ENCODE assay signal across 8 cellular contexts in genomic region chr17:83051423-83052240, GRCh38. TPM values are rescaled to one million over a fixed set of nuclear protein-coding genes. Genes with fewer than 3 reads are reported as not detected.
DNase-seq lines count a peak whose midpoint lies in the region; TF ChIP-seq lines count a peak whose summit lies in the region.

No MANE protein-coding gene starts in this region.

- peak overlapping the region; percentile 70 for H3K4me3 ChIP-seq in fibroblast of villous mesenchyme (ENCODE audit: low read depth, low read length)
- H3K4me3 ChIP-seq in stomach, result peak overlapping the region; percentile 70 to 83 (median 76)

- peaks cover 2% of the 10 kb centered on the region for H3K9me3 Mint-ChIP-seq in neural crest cell

- no peaks in the 10 kb centered on the region for H3K27me3 ChIP-seq in stomach

- no peak for TF ChIP-seq EP300 in stomach (IDR thresholded peaks at IDR 0.05)

- peaks cover 0 to 6% (median 2%) of the 10 kb centered on the region in 4 donors for H3K36me3 ChIP-seq in stomach

- TF ChIP-seq CTCF in fibroblast of villous mesenchyme (IDR thresholded peaks at IDR 0.05; ENCODE audit: insufficient read depth, low read depth, low read length) (no peak), neural crest cell (conservative IDR thresholded peaks at IDR 0.05) (no peak), stomach (IDR thresholded peaks at IDR 0.05) (peak in 1 of 7 experiments; percentile 8)

- peak overlapping the region; percentile 75 for H3K27ac Mint-ChIP-seq in neural crest cell (ENCODE audit: unreplicated experiment)

- H3K4me1 Mint-ChIP-seq in neural crest cell, result peaks cover 5% of the 10 kb centered on the region

- no peaks in the 10 kb centered on the region for H3K9me3 ChIP-seq in stomach

- 0 to 2% (median 1%) methylated on average over 32 to 93 of the region's 93 CpGs for WGBS in stomach, 5 donors

- DNase-seq in EL, result peak; percentile 98
- DNase-seq in H4 (ENCODE audit: low spot score), result peak; percentile 95
- peak; percentile 97 for DNase-seq in LoVo (ENCODE audit: low spot score)
- peak; percentile 99 for DNase-seq in activated gamma-delta T cell (lab: John Stamatoyannopoulos, UW)
- peak; percentile 97 for DNase-seq in fibroblast of villous mesenchyme (ENCODE audit: low read depth)
- DNase-seq in neural crest cell (ENCODE audit: low read depth, low spot score), result peak; percentile 93
- DNase-seq in stomach, result peak; percentile 97

- TF ChIP-seq POLR2A in Raji (IDR thresholded peaks at IDR 0.05; ENCODE audit: insufficient read depth, low read depth, low read length) (peak; percentile 97), stomach (IDR thresholded peaks at IDR 0.05) (peak in 1 of 4 donors; percentile 86)

- peaks cover 19 to 56% (median 41%) of the 10 kb centered on the region in 4 donors for H3K4me1 ChIP-seq in stomach

- H3K4me3 Mint-ChIP-seq in neural crest cell, result peak overlapping the region; percentile 79

- no peaks in the 10 kb centered on the region for H3K27me3 Mint-ChIP-seq in neural crest cell (ENCODE audit: low read depth)

- intact Hi-C loops in stomach (cut with DNase I; ENCODE audit: low total_unique reads), result no loop called here

- peaks cover 9% of the 10 kb centered on the region for H3K36me3 Mint-ChIP-seq in neural crest cell (ENCODE audit: low read depth)

- H3K27ac ChIP-seq in stomach, result peak overlapping the region; percentile 90 to 97 (median 91)

RNA-seq across cellular contexts. Expression of gene METRNL, which starts 27.8 kb away (rescaled TPM):
- total RNA-seq in H4 (2014; rRNA removed; shearing (Covaris generic)), result 36.6 and 47.8 TPM in 2 replicates
- total RNA-seq in fibroblast of villous mesenchyme (47.1 and 59.9 TPM in 2 replicates), neural crest cell (14.7 and 18.2 TPM in 2 replicates), stomach (100 to 1,000 TPM in 2 of 5 donors, 10 to 100 TPM in 3; 25.7 to 452 (median 55.4) TPM)
- polyA plus RNA-seq in stomach, result 10 to 100 TPM; 29.3 to 49.1 (median 35.9) TPM

Comparison
In these comparisons a context has a peak if more than half of its experiments do, and no peak if none do; other contexts are left out.
1. Peak in every context shown above with its lines: DNase-seq, H3K4me3 ChIP-seq and H3K27ac ChIP-seq.